10 cellular contexts compared by ENCODE assay signal in genomic region chr2:8472545-8473361, GRCh38.
DNase-seq lines count a peak whose midpoint lies in the region; ATAC-seq and TF ChIP-seq lines count a peak whose summit lies in the region.
"Had no signal": no experiment of that assay in that cellular context is flagged by ENCODE, and none has a peak within 500 bp of the region (broad histone marks: within the 10 kb centered on the region; RNA-seq: fewer than 3 reads in every experiment).

No MANE protein-coding gene starts in this region.

- peak overlapping the region; percentile 0 to 59 (median 42) for H3K27ac ChIP-seq in right lobe of liver
- H3K27ac ChIP-seq in MM.1S (ENCODE audit: low read length) = no peak overlapping the region
- peak overlapping the region in 1 of 2 donors; percentile 66 for H3K27ac ChIP-seq in left lung
- H3K27ac ChIP-seq: tibial nerve had no signal

- 28% methylated on average over 6 of the region's 7 CpGs for WGBS in right lobe of liver (ENCODE audit: insufficient coverage, low coverage, low lambda C conversion rate, missing lambda C conversion rate)

- no peak overlapping the region for H2AFZ ChIP-seq in MM.1S (ENCODE audit: low read length)

- TF ChIP-seq POLR2A in right lobe of liver (IDR thresholded peaks at IDR 0.05) = no peak

- no peak overlapping the region for H3K9ac ChIP-seq in MM.1S (ENCODE audit: low read length)

- H3K4me3 ChIP-seq in right lobe of liver (no peak overlapping the region), MM.1S (ENCODE audit: low read length) (no peak overlapping the region), left lung (no peak overlapping the region)
- H3K4me3 ChIP-seq: tibial nerve had no signal

- no peak for TF ChIP-seq CTCF in right lobe of liver (IDR thresholded peaks at IDR 0.05)
- no peak for TF ChIP-seq CTCF in MM.1S (IDR thresholded peaks at IDR 0.05; ENCODE audit: low read length)
- TF ChIP-seq CTCF in left lung (IDR thresholded peaks at IDR 0.05) = no peak

- H3K79me2 ChIP-seq in MM.1S (ENCODE audit: low read length) = no peaks in the 10 kb centered on the region

- DNase-seq in NOMO-1 (lab: John Stamatoyannopoulos, UW; ENCODE audit: unreplicated experiment in 2 of 2) (peak; percentile 65 to 68), right lobe of liver (peak in 1 of 3 donors; percentile 43), MM.1S (no peak), HK-2 (ENCODE audit: unreplicated experiment) (no peak), GM19238 (ENCODE audit: insufficient read length, low spot score) (no peak), left lung (no peak)
- DNase-seq: NCI-H774 had no signal

- H3K9me2 ChIP-seq in MM.1S (replicated peaks; ENCODE audit: insufficient read depth, low read length) = no peaks in the 10 kb centered on the region

- H3K27me3 ChIP-seq in right lobe of liver (no peaks in the 10 kb centered on the region), MM.1S (replicated peaks; ENCODE audit: insufficient read depth, low read length) (peaks cover 14% of the 10 kb centered on the region; the same call in 1 of the 2 replicates), left lung (no peaks in the 10 kb centered on the region)
- H3K27me3 ChIP-seq: tibial nerve had no signal

- no peak overlapping the region; the same call in 1 of the 2 replicates for H3K4me2 ChIP-seq in MM.1S (ENCODE audit: low read depth, low read length)

- H3F3A ChIP-seq in MM.1S (ENCODE audit: insufficient read depth, low read length) = peaks cover 7% of the 10 kb centered on the region; the same call in 1 of the 2 replicates

- no peaks in the 10 kb centered on the region for H3K9me3 ChIP-seq in right lobe of liver
- no peaks in the 10 kb centered on the region for H3K9me3 ChIP-seq in MM.1S (replicated peaks; ENCODE audit: insufficient read depth, low read length)
- no peaks in the 10 kb centered on the region for H3K9me3 ChIP-seq in left lung
- H3K9me3 ChIP-seq: tibial nerve had no signal

- ATAC-seq in GM18858 (IDR thresholded peaks at IDR 0.05; ENCODE audit: unreplicated experiment) (peak; percentile 46), GM21825 (IDR thresholded peaks at IDR 0.05; ENCODE audit: unreplicated experiment) (peak; percentile 46), right lobe of liver (peak; percentile 22 to 67 (median 44)), left lung (no peak)

- peaks cover 0 to 48% (median 22%) of the 10 kb centered on the region in 4 donors for H3K4me1 ChIP-seq in right lobe of liver
- peaks cover 20% of the 10 kb centered on the region for H3K4me1 ChIP-seq in MM.1S (ENCODE audit: low read length)
- H3K4me1 ChIP-seq in left lung = peaks cover 8 to 60% of the 10 kb centered on the region in 2 donors

- intact Hi-C loops in right lobe of liver (cut with DNase I) (no loop called here), left lung (cut with DNase I) (no loop called here)

- H3K36me3 ChIP-seq in right lobe of liver (no peaks in the 10 kb centered on the region), MM.1S (replicated peaks; ENCODE audit: insufficient read depth, low read length) (no peaks in the 10 kb centered on the region), left lung (no peaks in the 10 kb centered on the region)
- H3K36me3 ChIP-seq: tibial nerve had no signal

- no peaks in the 10 kb centered on the region for H4K20me1 ChIP-seq in MM.1S (ENCODE audit: insufficient read depth, low read length)

Comparison
In these comparisons a context has a peak if more than half of its experiments do, and no peak if none do; other contexts are left out.
1. DNase-seq: peak in NOMO-1 (2 of 2); none in MM.1S (single experiment), HK-2 (single experiment), GM19238 (single experiment) and left lung (0 of 2).